8 cellular contexts compared by ENCODE assay signal in genomic region chr3:196219194-196219969, GRCh38. TPM values are rescaled to one million over a fixed set of nuclear protein-coding genes. Genes with fewer than 3 reads are reported as not detected.
A peak's percentile ranks its signal among the peaks of the same experiment; 100 is the strongest.
DNase-seq lines count a peak whose midpoint lies in the region; TF ChIP-seq lines count a peak whose summit lies in the region.

No MANE protein-coding gene starts in this region.

- DNase-seq in DMS79 treated with DMSO at 0.1 percent for 48 hours (lab: John Stamatoyannopoulos, UW), result peak; percentile 86
- DNase-seq in HFF-Myc (ENCODE audit: extremely low read depth, low read depth), result peak; percentile 89
- DNase-seq in NCI-H2107 treated with DMSO at 0.1 percent for 48 hours (lab: John Stamatoyannopoulos, UW; ENCODE audit: unreplicated experiment), result peak; percentile 92
- DNase-seq in activated CD4-positive, alpha-beta T cell treated with anti-CD3 and anti-CD28 coated beads for 24 hours (ENCODE audit: low read depth in 2 of 2), result peak; percentile 36 to 37
- peak; percentile 83 for DNase-seq in cerebellum (ENCODE audit: low spot score)
- DNase-seq in medulla oblongata (ENCODE audit: extremely low spot score), result peak; percentile 67
- DNase-seq in stimulated activated CD8-positive, alpha-beta memory T cell treated with anti-CD3 and anti-CD28 coated beads, Interleukin-15, amount 100 ng/mL, for 48 hours (ENCODE audit: low read depth in 2 of 2), result peak; percentile 30 to 37
- no peak for DNase-seq in retina

- no peak for TF ChIP-seq CTCF in HFF-Myc (IDR thresholded peaks at IDR 0.05; ENCODE audit: low read depth, low read length, missing control alignments)

- peak overlapping the region; percentile 13 for H3K4me3 ChIP-seq in HFF-Myc (replicated peaks; ENCODE audit: low read depth, low read length)

RNA-seq across cellular contexts. Expression of gene SLC51A, which starts 3.0 kb away (rescaled TPM):
- total RNA-seq in cerebellum, result not detected

RNA-seq across cellular contexts. Expression of gene ZDHHC19, which starts 8.2 kb away (rescaled TPM):
- total RNA-seq in cerebellum, result not detected
